8 cellular contexts compared by ENCODE assay signal in genomic region chr1:115828101-115829022, GRCh38. TPM values are rescaled to one million over a fixed set of nuclear protein-coding genes. Genes with fewer than 3 reads are reported as not detected.
DNase-seq lines count a peak whose midpoint lies in the region; ATAC-seq, FAIRE-seq and TF ChIP-seq lines count a peak whose summit lies in the region.

No MANE protein-coding gene starts in this region.

- peaks cover 53% of the 10 kb centered on the region for H3K27me3 Mint-ChIP-seq in activated naive CD4-positive, alpha-beta T cell treated with anti-CD3 and anti-CD28 coated beads for 36 hours (ENCODE audit: low read depth)
- peaks cover 15 to 20% (median 15%) of the 10 kb centered on the region in 3 donors for H3K27me3 Mint-ChIP-seq in immature natural killer cell (ENCODE audit: low read depth in 3 of 3)

- no peaks in the 10 kb centered on the region for H3K9me3 Mint-ChIP-seq in activated naive CD4-positive, alpha-beta T cell treated with anti-CD3 and anti-CD28 coated beads for 36 hours
- peaks cover 0 to 4% (median 0%) of the 10 kb centered on the region in 6 donors for H3K9me3 Mint-ChIP-seq in immature natural killer cell

- no peak overlapping the region for H3K4me3 ChIP-seq in K562
- peak overlapping the region; percentile 46 for H3K4me3 ChIP-seq in smooth muscle cell

- H2AFZ ChIP-seq in K562 (ENCODE audit: low read depth, low read length) (peak overlapping the region; percentile 60), smooth muscle cell (ENCODE audit: low read depth) (peak overlapping the region; percentile 84)

- FAIRE-seq in K562 (lab: Jason Lieb, UNC) = no peak

- no peak for TF ChIP-seq POLR2A in K562 (conservative IDR thresholded peaks at IDR 0.05)

- no peaks in the 10 kb centered on the region for H3K36me3 Mint-ChIP-seq in activated naive CD4-positive, alpha-beta T cell treated with anti-CD3 and anti-CD28 coated beads for 36 hours (ENCODE audit: low read depth)
- no peaks in the 10 kb centered on the region for H3K36me3 Mint-ChIP-seq in immature natural killer cell

- CTCF ChIA-PET in activated naive CD4-positive, alpha-beta T cell treated with anti-CD3 and anti-CD28 coated beads for 36 hours (lab: Charles Lee) = interaction anchor here (1.5 kb wide), 1 partner anchor 153 kb away, joined by 3 read pairs; no protein-coding TSS in a partner anchor
- CTCF ChIA-PET in K562 (lab: Yijun Ruan, JAX; ENCODE audit: low intra/inter-chr PET ratio) = no interaction called here

- H3K27ac ChIP-seq in K562 (ENCODE audit: extremely low read depth, low read depth, low read length) = no peak overlapping the region
- peak overlapping the region; percentile 95 for H3K27ac ChIP-seq in smooth muscle cell (ENCODE audit: low read depth)

- H3K4me2 ChIP-seq in K562 (ENCODE audit: insufficient read depth, low read length) = peak overlapping the region; percentile 61
- H3K4me2 ChIP-seq in smooth muscle cell = peak overlapping the region; percentile 81

- no peaks in the 10 kb centered on the region for H3K36me3 ChIP-seq in K562 (ENCODE audit: control insufficient read depth, insufficient read depth, low read length)
- no peaks in the 10 kb centered on the region for H3K36me3 ChIP-seq in smooth muscle cell (ENCODE audit: low read depth)

- no peaks in the 10 kb centered on the region for H3K9me1 ChIP-seq in K562 (ENCODE audit: control insufficient read depth, insufficient read depth, low read length)

- H3F3A ChIP-seq in smooth muscle cell (ENCODE audit: low read depth) = peaks cover 14% of the 10 kb centered on the region

- peak; percentile 21 for DNase-seq in activated naive CD4-positive, alpha-beta T cell treated with anti-CD3 and anti-CD28 coated beads for 36 hours
- DNase-seq in activated naive CD4-positive, alpha-beta T cell treated with anti-CD3 and anti-CD28 coated beads, Interleukin-2, amount 50 U/mL, for 16 hours = no peak
- DNase-seq in K562 (ENCODE audit: extremely low read depth in 1 of 4, low spot score in 3 of 4) = peak; percentile 16 to 63 (median 46)
- peak; percentile 4 to 22 (median 7) for DNase-seq in immature natural killer cell
- no peak for DNase-seq in smooth muscle cell (lab: John Stamatoyannopoulos, UW; ENCODE audit: unreplicated experiment)
- DNase-seq in activated CD8-positive, alpha-beta memory T cell treated with anti-CD3 and anti-CD28 coated beads, Interleukin-2, amount 50 U/mL, for 4 hours = no peak
- DNase-seq in GM20000 (ENCODE audit: low spot score) = no peak

- peak overlapping the region; percentile 62 for H3K4me3 Mint-ChIP-seq in activated naive CD4-positive, alpha-beta T cell treated with anti-CD3 and anti-CD28 coated beads for 36 hours
- H3K4me3 Mint-ChIP-seq in immature natural killer cell = peak overlapping the region; percentile 66 to 86 (median 80)

- H3K27ac Mint-ChIP-seq in activated naive CD4-positive, alpha-beta T cell treated with anti-CD3 and anti-CD28 coated beads for 36 hours = no peak overlapping the region
- no peak overlapping the region for H3K27ac Mint-ChIP-seq in immature natural killer cell

- TF ChIP-seq RAD21 in K562 (CRISPR knock-in tag; conservative IDR thresholded peaks at IDR 0.05 in 1 of 2, IDR thresholded peaks at IDR 0.05 in 1 of 2) = no peak

- H4K20me1 ChIP-seq in K562 (replicated peaks; ENCODE audit: control insufficient read depth, insufficient read depth, low read length) (no peaks in the 10 kb centered on the region), smooth muscle cell (ENCODE audit: low read depth) (no peaks in the 10 kb centered on the region)

- peaks cover 3% of the 10 kb centered on the region for H3K4me1 Mint-ChIP-seq in activated naive CD4-positive, alpha-beta T cell treated with anti-CD3 and anti-CD28 coated beads for 36 hours (ENCODE audit: low read depth)
- peaks cover 6 to 13% of the 10 kb centered on the region in 2 donors for H3K4me1 Mint-ChIP-seq in immature natural killer cell

- H3K27me3 ChIP-seq in K562 (ENCODE audit: control insufficient read depth in 2 of 2, insufficient read depth in 2 of 2, low read length in 2 of 2) (peaks cover 0 to 15% of the 10 kb centered on the region in 2 experiments; a peak in 4 of 5 replicates), smooth muscle cell (ENCODE audit: low read depth) (no peaks in the 10 kb centered on the region)

- H3K4me1 ChIP-seq in K562 (replicated peaks in 1 of 2; ENCODE audit: control insufficient read depth in 2 of 2, insufficient read depth in 2 of 2, low read length in 2 of 2) (peaks cover 0 to 10% of the 10 kb centered on the region in 2 experiments; a peak in 3 of 5 replicates), smooth muscle cell (ENCODE audit: low read depth) (peaks cover 7% of the 10 kb centered on the region)

- in situ Hi-C loops in K562 (cut with MboI) = no loop called here

- TF ChIP-seq CTCF in K562 (IDR thresholded peaks at IDR 0.05 in 2 of 3, conservative IDR thresholded peaks at IDR 0.05 in 1 of 3; ENCODE audit: insufficient read depth in 2 of 3, low read depth in 1 of 3, low read length in 3 of 3) = no peak
- TF ChIP-seq CTCF in smooth muscle cell (IDR thresholded peaks at IDR 0.05; ENCODE audit: borderline replicate concordance, insufficient read depth, poor library complexity, severe bottlenecking) = no peak
- TF ChIP-seq CTCF in GM20000 (IDR thresholded peaks at IDR 0.05; ENCODE audit: extremely low read depth, missing control alignments) = no peak

- TF ChIP-seq EP300 in K562 (IDR thresholded peaks at IDR 0.05; ENCODE audit: low read length) = no peak

- H3K9me3 ChIP-seq in K562 (replicated peaks; ENCODE audit: control insufficient read depth, insufficient read depth, low read depth, low read length) (no peaks in the 10 kb centered on the region), smooth muscle cell (replicated peaks; ENCODE audit: low read depth) (no peaks in the 10 kb centered on the region)

- H3K9ac ChIP-seq in K562 (ENCODE audit: insufficient read depth in 1 of 2, low read depth in 2 of 2, low read length in 2 of 2) = peak overlapping the region in 1 of 2 experiments; percentile 41; a peak in 2 of 4 replicates
- peak overlapping the region; percentile 86 for H3K9ac ChIP-seq in smooth muscle cell (ENCODE audit: low read depth)

- POLR2A ChIA-PET in K562 (lab: Yijun Ruan, JAX) = interaction anchor here (0.7 kb wide), 1 partner anchor 1484 kb away, joined by 3 read pairs; no protein-coding TSS in a partner anchor

- H3K79me2 ChIP-seq in K562 (ENCODE audit: control insufficient read depth, insufficient read depth, low read length) (no peaks in the 10 kb centered on the region), smooth muscle cell (ENCODE audit: low read depth) (no peaks in the 10 kb centered on the region)

- intact Hi-C loops in activated naive CD4-positive, alpha-beta T cell treated with anti-CD3 and anti-CD28 coated beads for 36 hours (cut with micrococcal nuclease) = no loop called here
- intact Hi-C loops in K562 (cut with micrococcal nuclease) = no loop called here

- ATAC-seq in K562 (peak; percentile 83), HG03039 (IDR thresholded peaks at IDR 0.05; ENCODE audit: unreplicated experiment) (no peak)

- BruUV-seq in K562 (replicated peaks; lab: Mats Ljungman, UMichigan) = no TSS peak

- WGBS in K562 (ENCODE audit: insufficient coverage, low coverage, missing lambda C conversion rate) = 35% methylated on average over 46 of the region's 80 CpGs
- WGBS in smooth muscle cell (ENCODE audit: low lambda C conversion rate) = 6% methylated on average over 58 of the region's 80 CpGs

RNA-seq across cellular contexts. Expression of gene NHLH2, which starts 12.6 kb away (rescaled TPM):
- total RNA-seq in activated naive CD4-positive, alpha-beta T cell treated with anti-CD3 and anti-CD28 coated beads for 36 hours = not detected
- not detected in 2 replicates for total RNA-seq in K562 (2011; cell fraction: chromatin; rRNA removed; ENCODE audit: low replicate concordance)
- not detected in 2 replicates for total RNA-seq in K562 (2011; cell fraction: nucleolus; rRNA removed)
- not detected in 2 replicates for total RNA-seq in K562 (2011; cell fraction: nucleoplasm; rRNA removed)
- total RNA-seq in K562 (2014; rRNA removed) (not detected in 2 replicates), K562 (2014; rRNA removed; fragmentation: Illumina TruSeq; extraction: Trizol) (not detected in 2 replicates), K562 (2015; rRNA removed; fragmentation: Illumina TruSeq; extraction: Trizol) (not detected in 2 replicates), K562 (2021) (not detected in 2 replicates), smooth muscle cell (0.54 and 0.90 TPM in 2 replicates)
- polyA plus RNA-seq in K562 (2011; rRNA removed) (not detected in 2 replicates), K562 (2014; fragmentation: Illumina TruSeq; extraction: Trizol) (not detected in 2 replicates), K562 (2014; fragmentation: Nextera tagmentation; extraction: Ambion mirVana) (not detected), K562 (2014; rRNA removed) (not detected in 2 replicates), immature natural killer cell (not detected), smooth muscle cell (0.30 and 0.46 TPM in 2 replicates)
- not detected in 2 replicates for polyA plus RNA-seq in K562 (2011; cell fraction: cytosol; rRNA removed)
- polyA plus RNA-seq in K562 (2011; cell fraction: nucleus; rRNA removed) = not detected in 2 replicates
- not detected in 2 replicates for polyA plus RNA-seq in K562 (2012)
- not detected in 2 replicates for polyA minus RNA-seq in K562 (2011; rRNA and poly(A)+ RNA removed)
- not detected in 2 replicates for polyA minus RNA-seq in K562 (2011; cell fraction: cytosol; rRNA and poly(A)+ RNA removed)
- not detected in 2 replicates for polyA minus RNA-seq in K562 (2011; cell fraction: nucleus; rRNA and poly(A)+ RNA removed)

RNA-seq across cellular contexts. Expression of gene CASQ2, which starts 59.8 kb away (rescaled TPM):
- total RNA-seq in activated naive CD4-positive, alpha-beta T cell treated with anti-CD3 and anti-CD28 coated beads for 36 hours = not detected
- total RNA-seq in K562 (2011; cell fraction: chromatin; rRNA removed; ENCODE audit: low replicate concordance) = not detected in 2 replicates
- total RNA-seq in K562 (2011; cell fraction: nucleolus; rRNA removed) = not detected in 2 replicates
- total RNA-seq in K562 (2011; cell fraction: nucleoplasm; rRNA removed) = not detected in 2 replicates
- total RNA-seq in K562 (2014; rRNA removed) = not detected in 2 replicates
- total RNA-seq in K562 (2014; rRNA removed; fragmentation: Illumina TruSeq; extraction: Trizol) = not detected in 2 replicates
- total RNA-seq in K562 (2015; rRNA removed; fragmentation: Illumina TruSeq; extraction: Trizol) = not detected in 2 replicates
- total RNA-seq in K562 (2021) = not detected in 2 replicates
- polyA plus RNA-seq in K562 (2011; rRNA removed) = not detected in 2 replicates
- polyA plus RNA-seq in K562 (2011; cell fraction: cytosol; rRNA removed) = not detected in 2 replicates
- polyA plus RNA-seq in K562 (2011; cell fraction: nucleus; rRNA removed) = not detected in 2 replicates
- not detected in 2 replicates for polyA plus RNA-seq in K562 (2012)
- not detected in 2 replicates for polyA plus RNA-seq in K562 (2014; fragmentation: Illumina TruSeq; extraction: Trizol)
- polyA plus RNA-seq in K562 (2014; fragmentation: Nextera tagmentation; extraction: Ambion mirVana) = not detected
- polyA plus RNA-seq in K562 (2014; rRNA removed) = not detected in 2 replicates
- polyA minus RNA-seq in K562 (2011; rRNA and poly(A)+ RNA removed) = not detected in 2 replicates
- not detected in 2 replicates for polyA minus RNA-seq in K562 (2011; cell fraction: cytosol; rRNA and poly(A)+ RNA removed)
- not detected in 2 replicates for polyA minus RNA-seq in K562 (2011; cell fraction: nucleus; rRNA and poly(A)+ RNA removed)
- not detected for polyA plus RNA-seq in immature natural killer cell
- total RNA-seq in smooth muscle cell = not detected in 2 replicates
- not detected in 2 replicates for polyA plus RNA-seq in smooth muscle cell

Comparison
In these comparisons a context has a peak if more than half of its experiments do, and no peak if none do; other contexts are left out.
1. DNase-seq: peak in activated naive CD4-positive, alpha-beta T cell treated with anti-CD3 and anti-CD28 coated beads for 36 hours (single experiment), K562 (4 of 4) and immature natural killer cell (3 of 3); none in activated naive CD4-positive, alpha-beta T cell treated with anti-CD3 and anti-CD28 coated beads, Interleukin-2, amount 50 U/mL, for 16 hours (single experiment), smooth muscle cell (single experiment), activated CD8-positive, alpha-beta memory T cell treated with anti-CD3 and anti-CD28 coated beads, Interleukin-2, amount 50 U/mL, for 4 hours (single experiment) and GM20000 (single experiment).